ENCODE assay signal across 6 cellular contexts in genomic region chr12:122160761-122161160, GRCh38. TPM values are rescaled to one million over a fixed set of nuclear protein-coding genes. Genes with fewer than 3 reads are reported as not detected.
"Had no signal": no experiment of that assay in that cellular context is flagged by ENCODE, and none has a peak within 500 bp of the region (broad histone marks: within the 10 kb centered on the region; RNA-seq: fewer than 3 reads in every experiment).

No MANE protein-coding gene starts in this region.

- DNase-seq: H9, HCEC 1CT, IMR-90 had no signal

- ATAC-seq: GM23338 had no signal

- H3K27ac Mint-ChIP-seq: GM23338, H9 had no signal

- H3K4me3 Mint-ChIP-seq: GM23338, H9 had no signal

- H3K4me3 ChIP-seq: GM23338 had no signal

- H3K9me3 Mint-ChIP-seq: GM23338, H9 had no signal

RNA-seq across cellular contexts. Expression of gene IL31, which starts 13.3 kb away (rescaled TPM):
- total RNA-seq: GM23338, H1, H9, HT-29, IMR-90 had no signal

RNA-seq across cellular contexts. Expression of gene LRRC43, which starts 22.2 kb away (rescaled TPM):
- total RNA-seq: GM23338, HT-29 had no signal
